ENCODE assay signal across 10 cellular contexts in the genomic region with DNA sequence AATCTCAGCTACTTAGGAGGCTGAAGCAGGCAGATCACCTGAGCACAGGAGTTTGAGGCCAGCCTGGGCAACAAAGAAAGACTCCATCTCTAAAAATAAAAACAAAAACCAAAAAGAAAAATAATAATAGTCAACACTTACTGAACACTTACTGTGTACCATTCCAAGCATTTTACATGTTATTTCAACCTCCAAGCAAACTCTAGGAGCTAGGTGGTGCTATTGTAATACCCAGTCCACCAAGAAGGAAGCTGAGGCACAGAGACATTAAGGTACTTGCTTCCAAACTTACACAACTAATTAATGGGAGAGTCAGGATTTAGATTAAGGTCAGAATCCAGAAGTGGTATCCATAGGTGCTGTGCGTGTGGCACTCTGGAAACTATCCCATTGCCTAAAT. TPM values are rescaled to one million over a fixed set of nuclear protein-coding genes. Genes with fewer than 3 reads are reported as not detected.
DNase-seq lines count a peak whose midpoint lies in the region; ATAC-seq, FAIRE-seq and TF ChIP-seq lines count a peak whose summit lies in the region.
"Had no signal": no experiment of that assay in that cellular context is flagged by ENCODE, and none has a peak within 500 bp of the region (broad histone marks: within the 10 kb centered on the region; RNA-seq: fewer than 3 reads in every experiment).

No MANE protein-coding gene starts in this region.

- peak; percentile 63 for ATAC-seq in GM12878
- no peak for ATAC-seq in GM21619 (IDR thresholded peaks at IDR 0.05; ENCODE audit: unreplicated experiment)
- ATAC-seq in upper lobe of left lung (ENCODE audit: low FRiP score in 2 of 2), result no peak

- TF ChIP-seq RAD21 in GM12878 (IDR thresholded peaks at IDR 0.05; ENCODE audit: insufficient read depth, low read depth, low read length), result peak; percentile 91

- POLR2A ChIA-PET in GM12878 (lab: Charles Lee), result interaction anchor here (0.6 to 1.5 kb wide), 4 partner anchors 59 to 117 kb away, joined by 3 to 5 read pairs (median 4); no protein-coding TSS in a partner anchor

- SMC1A ChIA-PET in GM12878 (lab: Charles Lee; ENCODE audit: uncharacterized antibody, unreplicated experiment), result interaction anchor here (0.5 to 4.7 kb wide), 23 partner anchors 8 to 268 kb away, joined by 3 to 79 read pairs (median 4); partner anchors contain the start of genes OXA1L and RBM23

- peak; percentile 13 for FAIRE-seq in GM12878 (lab: Jason Lieb, UNC)

- no peaks in the 10 kb centered on the region for H3K9me3 Mint-ChIP-seq in mesothelial cell of epicardium
- H3K9me3 Mint-ChIP-seq: central memory CD8-positive, alpha-beta T cell had no signal

- H3K4me3 ChIP-seq in KMS-11 (IDR thresholded peaks at IDR 0.05; ENCODE audit: insufficient read depth, low read depth, low read length) (no peak overlapping the region), GM12878 (no peak overlapping the region), upper lobe of left lung (no peak overlapping the region)

- H3K4me1 ChIP-seq in KMS-11 (ENCODE audit: low read depth, poor library complexity, severe bottlenecking) (peaks cover 41% of the 10 kb centered on the region), GM12878 (ENCODE audit: control insufficient read depth, insufficient read depth, low read length) (no peaks in the 10 kb centered on the region), upper lobe of left lung (no peaks in the 10 kb centered on the region)

- CTCF ChIA-PET in GM12878 (lab: Yijun Ruan, JAX), result interaction anchor here (0.6 to 9.9 kb wide), 50 partner anchors 8 to 457 kb away, joined by 3 to 206 read pairs (median 4); partner anchors contain the start of genes DAD1, OR6J1, OXA1L and SLC7A7

- H3K9me3 ChIP-seq in GM12878 (replicated peaks; ENCODE audit: control insufficient read depth, insufficient read depth, low read length) (no peaks in the 10 kb centered on the region), upper lobe of left lung (no peaks in the 10 kb centered on the region)

- H3K79me2 ChIP-seq in KMS-11 (ENCODE audit: insufficient read depth, low read depth) (no peaks in the 10 kb centered on the region), GM12878 (ENCODE audit: control insufficient read depth, insufficient read depth, low read length) (no peaks in the 10 kb centered on the region)

- no peaks in the 10 kb centered on the region for H3K36me3 Mint-ChIP-seq in mesothelial cell of epicardium

- TF ChIP-seq EP300 in GM12878 (IDR thresholded peaks at IDR 0.05; ENCODE audit: borderline replicate concordance in 1 of 2, control insufficient read depth in 1 of 2, low read depth in 2 of 2, low read length in 2 of 2) (no peak), upper lobe of left lung (IDR thresholded peaks at IDR 0.05) (no peak)

- H3K4me3 Mint-ChIP-seq in mesothelial cell of epicardium, result no peak overlapping the region
- H3K4me3 Mint-ChIP-seq: central memory CD8-positive, alpha-beta T cell had no signal

- H4K20me1 ChIP-seq in KMS-11 (ENCODE audit: insufficient read depth), result no peaks in the 10 kb centered on the region
- H4K20me1 ChIP-seq in GM12878 (ENCODE audit: control insufficient read depth, insufficient read depth), result no peaks in the 10 kb centered on the region

- intact Hi-C loops in GM12878 (cut with micrococcal nuclease; ENCODE audit: unreplicated experiment), result loop anchor here (1.0 to 10.0 kb wide), 3 partner anchors 54 to 343 kb away; no protein-coding TSS in a partner anchor

- no peak overlapping the region for H3K9ac ChIP-seq in KMS-11
- no peak overlapping the region for H3K9ac ChIP-seq in GM12878 (ENCODE audit: control insufficient read depth, insufficient read depth, low read length)

- DNase-seq in DMS53 (lab: John Stamatoyannopoulos, UW), result peak; percentile 43
- no peak for DNase-seq in GM12878 (ENCODE audit: low read depth, low spot score)
- DNase-seq in mesothelial cell of epicardium (ENCODE audit: low spot score in 2 of 2, unreplicated experiment in 2 of 2), result no peak
- no peak for DNase-seq in activated CD4-positive, alpha-beta T cell treated with anti-CD3 and anti-CD28 coated beads, Interleukin-2, amount 50 U/mL, for 48 hours
- no peak for DNase-seq in T-helper 9 cell
- DNase-seq in upper lobe of left lung, result no peak
- DNase-seq: NCI-H774 had no signal

- TF ChIP-seq CTCF in KMS-11 (conservative IDR thresholded peaks at IDR 0.05; ENCODE audit: low read depth, low read length), result peak; percentile 26; the same call in 1 of the 2 replicates
- TF ChIP-seq CTCF in GM12878 (IDR thresholded peaks at IDR 0.05 in 2 of 3, conservative IDR thresholded peaks at IDR 0.05 in 1 of 3; ENCODE audit: control insufficient read depth in 2 of 3, extremely low read depth in 1 of 3, insufficient read depth in 1 of 3, low read depth in 3 of 3, low read length in 3 of 3), result peak; percentile 33 to 76 (median 48); a peak in 5 of 6 replicates
- TF ChIP-seq CTCF in mesothelial cell of epicardium (IDR thresholded peaks at IDR 0.05; ENCODE audit: unreplicated experiment), result no peak
- peak in 3 of 6 experiments; percentile 19 to 53 (median 33) for TF ChIP-seq CTCF in upper lobe of left lung (IDR thresholded peaks at IDR 0.05)

- H3K4me2 ChIP-seq in KMS-11 (no peak overlapping the region), GM12878 (ENCODE audit: control insufficient read depth, insufficient read depth) (no peak overlapping the region)

- H2AFZ ChIP-seq in KMS-11 (ENCODE audit: low read depth) (no peak overlapping the region), GM12878 (ENCODE audit: control insufficient read depth, low read depth, low read length) (no peak overlapping the region)

- RAD21 ChIA-PET in GM12878 (lab: Charles Lee; ENCODE audit: unreplicated experiment), result interaction anchor here (0.6 to 5.1 kb wide), 34 partner anchors 10 to 272 kb away, joined by 3 to 64 read pairs (median 4); partner anchors contain the start of genes ABHD4, LRP10 and OXA1L

- H3K27me3 Mint-ChIP-seq in mesothelial cell of epicardium (ENCODE audit: low read depth), result no peaks in the 10 kb centered on the region
- H3K27me3 Mint-ChIP-seq: central memory CD8-positive, alpha-beta T cell had no signal

- BruUV-seq in GM12878 (replicated peaks; lab: Mats Ljungman, UMichigan), result no TSS peak

- WGBS in GM12878 (ENCODE audit: insufficient coverage, insufficient replicate concordance, low lambda C conversion rate, missing lambda C conversion rate), result 0% methylated on average over 1 of the region's 1 CpG
- 89 to 90% methylated on average over 1 of the region's 1 CpG for WGBS in upper lobe of left lung, 2 donors

- H3K4me1 Mint-ChIP-seq in mesothelial cell of epicardium, result no peaks in the 10 kb centered on the region
- H3K4me1 Mint-ChIP-seq: central memory CD8-positive, alpha-beta T cell had no signal

- H3K27ac ChIP-seq in KMS-11, result no peak overlapping the region
- H3K27ac ChIP-seq in GM12878 (ENCODE audit: control insufficient read depth, insufficient read depth), result no peak overlapping the region
- H3K27ac ChIP-seq in upper lobe of left lung, result no peak overlapping the region

- no peak for TF ChIP-seq POLR2A in GM12878 (IDR thresholded peaks at IDR 0.05; ENCODE audit: low read depth, low read length)
- TF ChIP-seq POLR2A in upper lobe of left lung (IDR thresholded peaks at IDR 0.05), result no peak

- H3K27me3 ChIP-seq in KMS-11 (ENCODE audit: insufficient read depth, low read depth), result no peaks in the 10 kb centered on the region
- H3K27me3 ChIP-seq in GM12878 (replicated peaks in 1 of 2; ENCODE audit: control insufficient read depth in 2 of 2, insufficient read depth in 2 of 2, low read length in 1 of 2), result no peaks in the 10 kb centered on the region
- H3K27me3 ChIP-seq in upper lobe of left lung, result no peaks in the 10 kb centered on the region

- H3K36me3 ChIP-seq in KMS-11 (ENCODE audit: insufficient read depth) (no peaks in the 10 kb centered on the region), GM12878 (ENCODE audit: control insufficient read depth in 2 of 2, insufficient read depth in 2 of 2, low read length in 1 of 2) (no peaks in the 10 kb centered on the region), upper lobe of left lung (no peaks in the 10 kb centered on the region)

- in situ Hi-C loops in GM12878 (cut with MboI), result no loop called here

- peak overlapping the region; percentile 80 for H3K27ac Mint-ChIP-seq in mesothelial cell of epicardium

RNA-seq across cellular contexts. Expression of gene OR6J1, which starts 13.7 kb away (rescaled TPM):
- 0.10 TPM in 1 of 2 replicates, not detected in the other for total RNA-seq in GM12878 (2013; cell fraction: nucleolus; rRNA removed)
- total RNA-seq in GM12878 (2014; rRNA removed), result not detected in 2 replicates
- total RNA-seq in GM12878 (2014; rRNA removed; fragmentation: Illumina TruSeq; extraction: Trizol), result not detected in 2 replicates
- total RNA-seq in GM12878 (2021), result not detected in 2 replicates
- polyA plus RNA-seq in GM12878 (2011; ENCODE audit: low read depth), result not detected
- not detected in 2 replicates for polyA plus RNA-seq in GM12878 (2011; rRNA removed)
- polyA plus RNA-seq in GM12878 (2011; cell fraction: cytosol; rRNA removed), result not detected in 2 replicates
- 0.03 TPM in 1 of 2 replicates, not detected in the other for polyA plus RNA-seq in GM12878 (2011; cell fraction: nucleus; rRNA removed)
- polyA plus RNA-seq in GM12878 (2012), result not detected in 2 replicates
- polyA plus RNA-seq in GM12878 (2014; fragmentation: Illumina TruSeq; extraction: Trizol), result not detected in 2 replicates
- not detected for polyA plus RNA-seq in GM12878 (2014; fragmentation: Nextera tagmentation; extraction: Ambion mirVana)
- not detected in 2 replicates for polyA plus RNA-seq in GM12878 (2014; rRNA removed)
- polyA plus RNA-seq in GM12878 (2016; fragmentation: Nextera tagmentation; extraction: Ambion mirVana), result not detected
- 0.10 TPM in 1 of 2 replicates, not detected in the other for polyA minus RNA-seq in GM12878 (2011; rRNA and poly(A)+ RNA removed)
- polyA minus RNA-seq in GM12878 (2011; cell fraction: cytosol; rRNA and poly(A)+ RNA removed), result not detected in 2 replicates
- not detected in 2 replicates for polyA minus RNA-seq in GM12878 (2011; cell fraction: nucleus; rRNA and poly(A)+ RNA removed)
- total RNA-seq in mesothelial cell of epicardium, result not detected in 3 replicates
- total RNA-seq in upper lobe of left lung, result under 1 TPM in 1 of 6 donors, not detected in 5; 0.30 TPM

RNA-seq across cellular contexts. Expression of gene ABHD4, which starts 59.8 kb away (rescaled TPM):
- 21.4 and 23.0 TPM in 2 replicates for total RNA-seq in GM12878 (2013; cell fraction: nucleolus; rRNA removed)
- total RNA-seq in GM12878 (2014; rRNA removed) (4.7 and 5.6 TPM in 2 replicates), GM12878 (2014; rRNA removed; fragmentation: Illumina TruSeq; extraction: Trizol) (4.7 and 5.4 TPM in 2 replicates), GM12878 (2021) (10.2 and 15.1 TPM in 2 replicates), mesothelial cell of epicardium (28.2 to 29.3 TPM (median 28.4 TPM) in 3 replicates), upper lobe of left lung (10 to 100 TPM; 20.1 to 31.3 (median 26.1) TPM)
- polyA plus RNA-seq in GM12878 (2011; ENCODE audit: low read depth), result 10.5 TPM
- polyA plus RNA-seq in GM12878 (2011; rRNA removed) (17.4 and 28.7 TPM in 2 replicates), GM12878 (2014; fragmentation: Illumina TruSeq; extraction: Trizol) (10.6 and 12.9 TPM in 2 replicates), GM12878 (2014; fragmentation: Nextera tagmentation; extraction: Ambion mirVana) (1 to 10 TPM; 7.7 to 7.9 TPM), GM12878 (2014; rRNA removed) (10.5 and 11.5 TPM in 2 replicates), GM12878 (2016; fragmentation: Nextera tagmentation; extraction: Ambion mirVana) (10 to 100 TPM; 12.6 to 14.3 TPM)
- polyA plus RNA-seq in GM12878 (2011; cell fraction: cytosol; rRNA removed), result 33.7 and 34.0 TPM in 2 replicates
- polyA plus RNA-seq in GM12878 (2011; cell fraction: nucleus; rRNA removed), result 19.1 and 31.7 TPM in 2 replicates
- polyA plus RNA-seq in GM12878 (2012), result 10.8 and 15.4 TPM in 2 replicates
- polyA minus RNA-seq in GM12878 (2011; rRNA and poly(A)+ RNA removed), result 25.3 and 34.6 TPM in 2 replicates
- 6.5 and 7.5 TPM in 2 replicates for polyA minus RNA-seq in GM12878 (2011; cell fraction: cytosol; rRNA and poly(A)+ RNA removed)
- 11.6 and 12.0 TPM in 2 replicates for polyA minus RNA-seq in GM12878 (2011; cell fraction: nucleus; rRNA and poly(A)+ RNA removed)
